ENCODE assay signal across 8 cellular contexts in the genomic region with DNA sequence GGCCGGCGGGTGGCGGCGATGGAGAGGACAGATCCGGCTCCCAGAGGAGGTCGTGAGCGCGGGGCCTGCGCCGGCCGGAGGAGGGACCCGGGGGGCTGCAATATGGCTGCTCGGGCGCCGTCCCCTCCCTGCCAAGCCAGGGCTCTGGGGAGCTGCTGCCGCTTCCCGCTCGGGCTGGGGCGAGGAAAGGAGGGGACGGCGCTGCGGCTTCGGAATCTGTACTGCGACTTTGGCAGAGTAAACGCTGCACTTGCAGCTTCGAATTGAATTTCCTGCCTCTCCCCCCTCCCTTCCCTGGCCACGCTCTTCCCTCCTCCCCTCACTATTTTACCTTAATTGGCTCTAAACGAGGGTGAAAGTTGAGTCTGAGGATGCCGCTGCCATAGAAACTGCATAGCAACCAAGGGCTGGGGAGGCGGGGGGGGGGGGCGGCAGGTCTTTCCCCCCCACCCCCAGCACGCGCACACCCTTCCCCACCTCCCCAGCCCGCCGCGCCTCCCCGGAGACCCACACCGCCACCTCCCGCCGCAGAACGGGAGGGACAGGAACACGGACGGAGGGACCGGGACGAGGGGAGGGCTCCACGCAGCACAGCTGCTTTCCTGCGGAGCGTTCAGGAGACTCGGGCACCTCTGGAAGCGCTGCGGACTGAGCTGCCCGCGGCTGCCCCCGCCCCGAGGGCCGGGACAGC.
DNase-seq lines count a peak whose midpoint lies in the region; ATAC-seq, FAIRE-seq and TF ChIP-seq lines count a peak whose summit lies in the region.

No MANE protein-coding gene starts in this region.

- no peaks in the 10 kb centered on the region for H3K36me3 Mint-ChIP-seq in CD8-positive, alpha-beta memory T cell

- peaks cover 0 to 23% of the 10 kb centered on the region in 2 donors for H3K27me3 Mint-ChIP-seq in CD8-positive, alpha-beta memory T cell

- peaks cover 4% of the 10 kb centered on the region for H3K4me1 ChIP-seq in CD8-positive, alpha-beta memory T cell (ENCODE audit: insufficient read depth, low read length)
- H3K4me1 ChIP-seq in adipocyte (ENCODE audit: control insufficient read depth, insufficient read depth, low read length) (no peaks in the 10 kb centered on the region), gastrocnemius medialis (peaks cover 0 to 12% of the 10 kb centered on the region in 2 donors)

- peak; percentile 61 for ATAC-seq in GM21619 (IDR thresholded peaks at IDR 0.05; ENCODE audit: unreplicated experiment)
- ATAC-seq in gastrocnemius medialis = no peak
- no peak for ATAC-seq in GM19328 (IDR thresholded peaks at IDR 0.05; ENCODE audit: unreplicated experiment)

- DNase-seq in CD8-positive, alpha-beta memory T cell = peak in 3 of 5 donors; percentile 13 to 55 (median 29)
- peak; percentile 66 for DNase-seq in NCI-H69 (lab: John Stamatoyannopoulos, UW)
- peak; percentile 21 for DNase-seq in adipocyte (ENCODE audit: low read depth)
- peak; percentile 59 for DNase-seq in iPS DF 19.7 (ENCODE audit: low read depth, low spot score)
- no peak for DNase-seq in gastrocnemius medialis
- no peak for DNase-seq in RCC 7860 (ENCODE audit: low spot score)

- H3K27me3 ChIP-seq in CD8-positive, alpha-beta memory T cell (ENCODE audit: insufficient read depth, low read length, poor library complexity, severe bottlenecking) = peaks cover 10% of the 10 kb centered on the region
- H3K27me3 ChIP-seq in adipocyte (replicated peaks; ENCODE audit: control insufficient read depth, insufficient read depth, low read length) (peaks cover 73% of the 10 kb centered on the region), gastrocnemius medialis (peaks cover 21 to 51% (median 22%) of the 10 kb centered on the region in 3 donors)

- H3K9me3 ChIP-seq in CD8-positive, alpha-beta memory T cell (ENCODE audit: low read length) = no peaks in the 10 kb centered on the region
- H3K9me3 ChIP-seq in adipocyte (ENCODE audit: control insufficient read depth, low read length) (no peaks in the 10 kb centered on the region), gastrocnemius medialis (no peaks in the 10 kb centered on the region)

- peaks cover 4 to 10% (median 6%) of the 10 kb centered on the region in 3 donors for H3K4me1 Mint-ChIP-seq in CD8-positive, alpha-beta memory T cell

- no peak for FAIRE-seq in RCC 7860 (lab: Jason Lieb, UNC)

- no peaks in the 10 kb centered on the region for H3K9me3 Mint-ChIP-seq in CD8-positive, alpha-beta memory T cell

- H3K27ac ChIP-seq in CD8-positive, alpha-beta memory T cell (ENCODE audit: low read depth, low read length) = no peak overlapping the region
- H3K27ac ChIP-seq in gastrocnemius medialis = no peak overlapping the region

- no peak for TF ChIP-seq CTCF in gastrocnemius medialis (IDR thresholded peaks at IDR 0.05 in 4 of 5, conservative IDR thresholded peaks at IDR 0.05 in 1 of 5)

- H3K4me3 Mint-ChIP-seq in CD8-positive, alpha-beta memory T cell = peak overlapping the region; percentile 74 to 91 (median 85)

- in situ Hi-C loops in gastrocnemius medialis (cut with MboI; ENCODE audit: low sequenced_read_pairs in 4 of 4) = no loop called here

- H3K27ac Mint-ChIP-seq in CD8-positive, alpha-beta memory T cell = peak overlapping the region in 2 of 8 donors; percentile 60 to 69

- no peaks in the 10 kb centered on the region for H3K36me3 ChIP-seq in CD8-positive, alpha-beta memory T cell (ENCODE audit: insufficient read depth, low read length)
- H3K36me3 ChIP-seq in adipocyte (ENCODE audit: control insufficient read depth, insufficient read depth, low read length, severe bottlenecking) = no peaks in the 10 kb centered on the region
- no peaks in the 10 kb centered on the region for H3K36me3 ChIP-seq in gastrocnemius medialis

- peak overlapping the region; percentile 59 for H3K4me3 ChIP-seq in CD8-positive, alpha-beta memory T cell (ENCODE audit: low read length)
- H3K4me3 ChIP-seq in adipocyte (ENCODE audit: low read length) (peak overlapping the region; percentile 60), gastrocnemius medialis (peak overlapping the region; percentile 53 to 59 (median 58))

- no peak overlapping the region for H3K9ac ChIP-seq in adipocyte (ENCODE audit: low read length)

- CTCF ChIA-PET in CD8-positive, alpha-beta memory T cell (lab: Charles Lee) = no interaction called here

- intact Hi-C loops in gastrocnemius medialis (cut with DNase I; ENCODE audit: low total_unique reads) = no loop called here

- no peak for TF ChIP-seq POLR2A in gastrocnemius medialis (IDR thresholded peaks at IDR 0.05)

- POLR2A ChIA-PET in CD8-positive, alpha-beta memory T cell (lab: Charles Lee) = no interaction called here

Comparison
In these comparisons a context has a peak if more than half of its experiments do, and no peak if none do; other contexts are left out.
1. DNase-seq: peak in CD8-positive, alpha-beta memory T cell (3 of 5), NCI-H69 (single experiment), adipocyte (single experiment) and iPS DF 19.7 (single experiment); none in gastrocnemius medialis (0 of 2) and RCC 7860 (single experiment).
2. Peak in every context shown above with its lines, with median percentiles within 50 percentile points of each other: H3K4me3 ChIP-seq.